Comparison of ENCODE assay signal across 8 cellular contexts in the genomic region with DNA sequence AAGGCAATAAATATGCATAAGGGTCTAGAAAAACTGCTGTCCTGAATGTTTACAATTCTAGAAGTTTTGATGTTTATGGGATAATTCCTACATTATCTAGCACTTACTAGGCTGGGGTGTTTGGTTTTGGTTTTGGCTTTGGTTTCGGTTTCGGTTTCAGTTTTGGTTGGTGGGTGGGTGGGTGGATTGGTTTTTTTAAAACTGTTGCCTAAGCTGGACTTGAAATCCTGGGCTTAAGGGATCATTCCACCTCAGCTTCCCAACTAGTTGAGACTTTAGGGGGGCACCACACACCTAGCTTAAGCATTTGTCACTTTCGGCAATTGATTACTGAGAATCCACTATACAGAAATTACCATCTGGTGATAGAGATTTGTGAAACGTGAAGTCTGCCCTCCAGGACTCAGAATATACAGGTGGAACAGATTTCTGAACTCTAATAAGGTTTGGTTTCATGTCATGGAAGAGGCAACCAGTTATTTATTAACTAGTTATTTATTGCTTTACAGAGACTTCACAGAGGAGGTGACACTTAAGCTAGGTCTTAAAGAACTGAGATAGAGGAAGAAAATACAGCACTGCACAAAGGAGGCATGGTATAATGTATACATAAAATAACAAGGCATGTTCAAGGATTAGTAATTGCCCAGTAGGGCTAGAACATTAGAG.
DNase-seq lines count a peak whose midpoint lies in the region; ATAC-seq and TF ChIP-seq lines count a peak whose summit lies in the region.

No MANE protein-coding gene starts in this region.

- H3K4me1 ChIP-seq in ascending aorta, result no peaks in the 10 kb centered on the region

- intact Hi-C loops in ascending aorta (cut with DNase I), result no loop called here

- peaks cover 18% of the 10 kb centered on the region for H3K36me3 Mint-ChIP-seq in activated CD8-positive, alpha-beta T cell treated with anti-CD3 and anti-CD28 coated beads, Interleukin-2, amount 10 ng/mL, durations not matched to agents 7 days and 5 days (ENCODE audit: low read depth)
- no peaks in the 10 kb centered on the region for H3K36me3 Mint-ChIP-seq in naive thymus-derived CD8-positive, alpha-beta T cell

- CTCF ChIA-PET in activated CD8-positive, alpha-beta T cell treated with anti-CD3 and anti-CD28 coated beads, Interleukin-2, amount 10 ng/mL, durations not matched to agents 7 days and 5 days (lab: Charles Lee), result interaction anchor here (1.3 kb wide), 1 partner anchor 26 kb away, joined by 3 read pairs; no protein-coding TSS in a partner anchor

- no peaks in the 10 kb centered on the region for H3K9me3 Mint-ChIP-seq in activated CD8-positive, alpha-beta T cell treated with anti-CD3 and anti-CD28 coated beads, Interleukin-2, amount 10 ng/mL, durations not matched to agents 7 days and 5 days (ENCODE audit: insufficient read depth)
- H3K9me3 Mint-ChIP-seq in naive thymus-derived CD8-positive, alpha-beta T cell, result no peaks in the 10 kb centered on the region

- DNase-seq in DMS53 (lab: John Stamatoyannopoulos, UW), result peak; percentile 80
- peak; percentile 73 for DNase-seq in activated CD8-positive, alpha-beta T cell treated with anti-CD3 and anti-CD28 coated beads, Interleukin-2, amount 10 ng/mL, durations not matched to agents 7 days and 5 days
- DNase-seq in naive thymus-derived CD8-positive, alpha-beta T cell, result peak in 2 of 10 donors; percentile 8 to 17
- DNase-seq in HK-2 (ENCODE audit: unreplicated experiment), result no peak
- DNase-seq in HuH-7.5 (ENCODE audit: low spot score), result no peak
- no peak for DNase-seq in ascending aorta (ENCODE audit: low spot score in 2 of 2)

- ATAC-seq in HG02588 (IDR thresholded peaks at IDR 0.05; ENCODE audit: unreplicated experiment) (peak; percentile 53), HG02623 (IDR thresholded peaks at IDR 0.05; ENCODE audit: unreplicated experiment) (no peak)
- ATAC-seq in activated CD8-positive, alpha-beta T cell treated with anti-CD3 and anti-CD28 coated beads, Interleukin-2, amount 10 ng/mL, durations not matched to agents 7 days and 5 days, result peak; percentile 64
- no peak for ATAC-seq in naive thymus-derived CD8-positive, alpha-beta T cell

- no peaks in the 10 kb centered on the region for H3K27me3 Mint-ChIP-seq in activated CD8-positive, alpha-beta T cell treated with anti-CD3 and anti-CD28 coated beads, Interleukin-2, amount 10 ng/mL, durations not matched to agents 7 days and 5 days (ENCODE audit: low read depth)
- no peaks in the 10 kb centered on the region for H3K27me3 Mint-ChIP-seq in naive thymus-derived CD8-positive, alpha-beta T cell

- POLR2A ChIA-PET in activated CD8-positive, alpha-beta T cell treated with anti-CD3 and anti-CD28 coated beads, Interleukin-2, amount 10 ng/mL, durations not matched to agents 7 days and 5 days (lab: Charles Lee), result interaction anchor here (1.7 kb wide), 1 partner anchor 104 kb away, joined by 4 read pairs; no protein-coding TSS in a partner anchor
- POLR2A ChIA-PET in naive thymus-derived CD8-positive, alpha-beta T cell (lab: Charles Lee), result no interaction called here

- H3K27ac ChIP-seq in ascending aorta, result no peak overlapping the region

- peak overlapping the region; percentile 64 for H3K27ac Mint-ChIP-seq in activated CD8-positive, alpha-beta T cell treated with anti-CD3 and anti-CD28 coated beads, Interleukin-2, amount 10 ng/mL, durations not matched to agents 7 days and 5 days
- H3K27ac Mint-ChIP-seq in naive thymus-derived CD8-positive, alpha-beta T cell, result peak overlapping the region in 4 of 10 donors; percentile 27 to 68 (median 30)

- H3K4me3 Mint-ChIP-seq in activated CD8-positive, alpha-beta T cell treated with anti-CD3 and anti-CD28 coated beads, Interleukin-2, amount 10 ng/mL, durations not matched to agents 7 days and 5 days, result peak overlapping the region; percentile 25
- peak overlapping the region in 6 of 10 donors; percentile 19 to 52 (median 41) for H3K4me3 Mint-ChIP-seq in naive thymus-derived CD8-positive, alpha-beta T cell

- H3K9me3 ChIP-seq in ascending aorta, result no peaks in the 10 kb centered on the region

- no peak overlapping the region for H3K4me3 ChIP-seq in ascending aorta

- peaks cover 25% of the 10 kb centered on the region for H3K4me1 Mint-ChIP-seq in activated CD8-positive, alpha-beta T cell treated with anti-CD3 and anti-CD28 coated beads, Interleukin-2, amount 10 ng/mL, durations not matched to agents 7 days and 5 days (ENCODE audit: low read depth)
- H3K4me1 Mint-ChIP-seq in naive thymus-derived CD8-positive, alpha-beta T cell, result peaks cover 12 to 26% (median 16%) of the 10 kb centered on the region in 4 donors

- no peak for TF ChIP-seq CTCF in ascending aorta (IDR thresholded peaks at IDR 0.05)

- H3K27me3 ChIP-seq in ascending aorta, result no peaks in the 10 kb centered on the region

- peaks cover 0 to 9% of the 10 kb centered on the region in 2 donors for H3K36me3 ChIP-seq in ascending aorta

Comparison
In these comparisons a context has a peak if more than half of its experiments do, and no peak if none do; other contexts are left out.
1. DNase-seq: peak in DMS53 (single experiment) and activated CD8-positive, alpha-beta T cell treated with anti-CD3 and anti-CD28 coated beads, Interleukin-2, amount 10 ng/mL, durations not matched to agents 7 days and 5 days (single experiment); none in HK-2 (single experiment), HuH-7.5 (single experiment) and ascending aorta (0 of 2).
2. ATAC-seq: peak in HG02588 (single experiment) and activated CD8-positive, alpha-beta T cell treated with anti-CD3 and anti-CD28 coated beads, Interleukin-2, amount 10 ng/mL, durations not matched to agents 7 days and 5 days (single experiment); none in naive thymus-derived CD8-positive, alpha-beta T cell (0 of 2) and HG02623 (single experiment).